In the genomic region with DNA sequence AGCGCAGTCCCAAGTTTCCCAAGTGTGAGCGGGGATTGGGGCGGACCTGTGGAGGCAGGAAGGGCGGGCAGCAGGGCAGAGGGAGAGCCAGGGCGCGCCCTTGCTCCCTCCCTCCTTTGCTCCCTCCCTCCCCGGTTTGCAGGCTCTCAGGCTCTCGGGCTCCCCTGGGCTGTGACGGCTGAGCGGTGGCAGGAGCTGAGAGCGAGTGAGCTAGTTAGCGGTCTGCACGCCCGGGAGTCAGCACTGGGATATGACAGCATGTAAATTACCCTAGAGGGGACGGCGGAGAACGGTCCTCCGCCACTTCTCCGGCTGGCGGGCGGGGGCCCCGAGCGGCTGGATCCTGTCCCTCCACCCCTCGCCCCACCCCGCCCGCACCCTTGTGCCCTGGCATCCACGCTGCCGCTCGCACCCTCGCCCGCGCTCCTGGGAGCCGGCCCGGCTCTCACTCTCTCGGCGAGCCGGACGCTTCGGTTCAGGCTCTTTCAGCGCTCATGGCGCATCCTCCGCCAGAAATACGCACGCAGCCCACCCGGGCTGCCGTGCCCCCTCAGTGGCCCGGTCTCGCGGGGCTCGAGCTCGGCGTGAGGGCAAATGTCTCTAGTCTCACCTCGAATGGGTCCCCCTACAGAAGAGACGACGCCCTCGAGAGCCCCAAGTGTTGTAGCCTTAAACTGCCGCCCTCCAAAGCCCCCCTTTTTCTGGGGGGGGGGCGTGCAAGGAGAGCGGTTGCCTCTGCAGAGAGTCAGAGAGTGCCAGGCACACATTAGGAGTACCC, we compare ENCODE assay signal across 8 cellular contexts. TPM values are rescaled to one million over a fixed set of nuclear protein-coding genes. Genes with fewer than 3 reads are reported as not detected.
DNase-seq lines count a peak whose midpoint lies in the region; ATAC-seq and TF ChIP-seq lines count a peak whose summit lies in the region.

A gene (minus strand): TSS at position 54 of the 778 bp plus-strand sequence. CDS start 368 bp downstream, outside the sequence.

- peaks cover 31% of the 10 kb centered on the region for H3K4me1 Mint-ChIP-seq in nephron progenitor cell

- H3K9me3 Mint-ChIP-seq in nephron progenitor cell = peaks cover 25% of the 10 kb centered on the region

- peak within 1 kb of the TSS; percentile 53 for H3K4me3 ChIP-seq in SJCRH30
- peak within 1 kb of the TSS; percentile 56 for H3K4me3 ChIP-seq in fibroblast of villous mesenchyme (ENCODE audit: low read depth, low read length)
- H3K4me3 ChIP-seq in testis = peak within 1 kb of the TSS; percentile 46 to 61

- H3K27ac Mint-ChIP-seq in nephron progenitor cell = no peak within 1 kb of the TSS

- peak within 1 kb of the TSS; percentile 81 for H3K4me3 Mint-ChIP-seq in nephron progenitor cell

- intact Hi-C loops in testis (cut with DNase I; ENCODE audit: low total_unique reads) = loop anchor here (10.0 kb wide), 2 partner anchors 61 to 101 kb away; no protein-coding TSS in a partner anchor

- H3K36me3 Mint-ChIP-seq in nephron progenitor cell (ENCODE audit: low read depth) = no peaks in the 10 kb centered on the region

- TF ChIP-seq POLR2A in testis (IDR thresholded peaks at IDR 0.05) = no peak

- peaks cover 41% of the 10 kb centered on the region for H3K27me3 Mint-ChIP-seq in nephron progenitor cell (ENCODE audit: low read depth, poor library complexity)

- in situ Hi-C loops in KBM-7 (cut with MboI; ENCODE audit: low pct_unique_long_range_greater_than_20kb, low sequenced_read_pairs) = no loop called here

- H3K4me1 ChIP-seq in SJCRH30 = no peaks in the 10 kb centered on the region
- H3K4me1 ChIP-seq in testis = no peaks in the 10 kb centered on the region

- H3K9me3 ChIP-seq in SJCRH30 (replicated peaks) (no peaks in the 10 kb centered on the region), testis (no peaks in the 10 kb centered on the region)

- H3K27me3 ChIP-seq in SJCRH30 (no peaks in the 10 kb centered on the region), testis (no peaks in the 10 kb centered on the region)

- H3K27ac ChIP-seq in SJCRH30 = no peak within 1 kb of the TSS
- peak within 1 kb of the TSS; percentile 15 to 75 for H3K27ac ChIP-seq in testis

- H3K36me3 ChIP-seq in SJCRH30 (no peaks in the 10 kb centered on the region), testis (ENCODE audit: low read depth, missing control alignments) (no peaks in the 10 kb centered on the region)

- peak; percentile 81 for ATAC-seq in GM21786 (IDR thresholded peaks at IDR 0.05; ENCODE audit: unreplicated experiment)

- peak; percentile 51 for DNase-seq in DMS79 (lab: John Stamatoyannopoulos, UW)
- peak; percentile 89 for DNase-seq in KBM-7
- peak; percentile 69 to 73 for DNase-seq in SJCRH30
- DNase-seq in activated gamma-delta T cell treated with anti-CD3 and anti-CD28 coated beads, Interleukin-2, amount 50 U/mL, for 16 hours (ENCODE audit: low read depth) = peak; percentile 14
- DNase-seq in fibroblast of villous mesenchyme (ENCODE audit: low read depth) = peak; percentile 79
- peak; percentile 72 for DNase-seq in nephron progenitor cell
- DNase-seq in testis = peak; percentile 63

- TF ChIP-seq CTCF in fibroblast of villous mesenchyme (IDR thresholded peaks at IDR 0.05; ENCODE audit: insufficient read depth, low read depth, low read length) (no peak), nephron progenitor cell (IDR thresholded peaks at IDR 0.05) (no peak), testis (IDR thresholded peaks at IDR 0.05) (no peak)

- 0 to 1% methylated on average over 1 to 25 of the region's 59 CpGs for WGBS in testis, 2 donors

RNA-seq across cellular contexts. Expression of the gene that starts here (rescaled TPM):
- total RNA-seq in SJCRH30 (2014; rRNA removed; shearing (Covaris generic)) = 27.0 and 29.0 TPM in 2 replicates
- total RNA-seq in fibroblast of villous mesenchyme (16.0 and 25.8 TPM in 2 replicates), testis (100 to 1,000 TPM in 1 of 2 donors, 10 to 100 TPM in 1; 98.4 to 123 TPM)
- 65.5 TPM for polyA plus RNA-seq in testis (ENCODE audit: insufficient read depth, low read depth, low replicate concordance)

Comparison
In these comparisons a context has a peak if more than half of its experiments do, and no peak if none do; other contexts are left out.
1. DNase-seq: peak in every context shown above with its lines; median percentile 89 in KBM-7; 79 in fibroblast of villous mesenchyme; 72 in nephron progenitor cell; 71 in SJCRH30; 63 in testis; 51 in DMS79; 14 in activated gamma-delta T cell treated with anti-CD3 and anti-CD28 coated beads, Interleukin-2, amount 50 U/mL, for 16 hours.